Comparison of ENCODE assay signal across 37 cellular contexts in the genomic region with DNA sequence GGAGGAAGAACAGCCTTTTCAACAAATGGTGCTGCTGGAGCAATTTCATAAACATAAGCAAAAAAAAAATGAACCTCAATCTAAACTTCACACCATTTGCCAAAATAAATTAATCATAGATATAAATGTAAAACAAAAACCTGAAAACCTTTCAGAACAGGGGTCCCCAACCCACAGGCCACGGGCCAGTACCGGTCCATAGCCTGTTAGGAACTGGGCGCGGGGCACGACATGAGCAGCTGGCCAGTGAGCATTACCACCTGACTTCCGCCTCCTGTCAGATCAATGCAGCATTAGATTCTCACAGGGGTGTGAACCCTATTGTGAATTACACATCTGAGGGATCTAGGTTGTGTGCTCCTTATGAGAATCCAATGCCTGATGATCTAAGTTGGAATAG.
DNase-seq lines count a peak whose midpoint lies in the region; ATAC-seq, FAIRE-seq and TF ChIP-seq lines count a peak whose summit lies in the region.
"Had no signal": no experiment of that assay in that cellular context is flagged by ENCODE, and none has a peak within 500 bp of the region (broad histone marks: within the 10 kb centered on the region; RNA-seq: fewer than 3 reads in every experiment).

No MANE protein-coding gene starts in this region.

- peaks cover 11% of the 10 kb centered on the region; the same call in 1 of the 2 replicates for H3K36me3 Mint-ChIP-seq in WTC11
- H3K36me3 Mint-ChIP-seq: CD14-positive monocyte had no signal

- H3K4me3 ChIP-seq in neuronal stem cell (ENCODE audit: low read length in 2 of 2) = no peak overlapping the region
- H3K4me3 ChIP-seq in spleen = no peak overlapping the region
- H3K4me3 ChIP-seq in Peyer's patch = no peak overlapping the region
- H3K4me3 ChIP-seq: A549; BLaER1; BLaER1 treated with 17β-estradiol and CSF1 and Interleukin-3, amounts not matched to agents 10 nM and 100 nM had no signal

- no peaks in the 10 kb centered on the region for H3K27me3 Mint-ChIP-seq in WTC11 (ENCODE audit: low read depth)
- H3K27me3 Mint-ChIP-seq: B cell; CD4-positive, alpha-beta memory T cell; CD4-positive, alpha-beta T cell; CD4-positive, CD25-positive, alpha-beta regulatory T cell; CD8-positive, alpha-beta memory T cell had no signal

- ATAC-seq in WTC11 (no peak), GM21737 (IDR thresholded peaks at IDR 0.05; ENCODE audit: unreplicated experiment) (no peak)
- ATAC-seq: A549; CD8-positive, alpha-beta T cell had no signal

- H3K14ac ChIP-seq in neuronal stem cell (ENCODE audit: low read length) = no peak overlapping the region

- H3K4me2 ChIP-seq in neuronal stem cell (ENCODE audit: insufficient read depth, low read length, poor library complexity, severe bottlenecking) = no peak overlapping the region
- H3K4me2 ChIP-seq: A549; BLaER1; BLaER1 treated with 17β-estradiol and CSF1 and Interleukin-3, amounts not matched to agents 10 nM and 100 nM had no signal

- no peak overlapping the region for H2BK12ac ChIP-seq in neuronal stem cell (ENCODE audit: low read length)

- no peaks in the 10 kb centered on the region for H3K4me1 Mint-ChIP-seq in WTC11
- H3K4me1 Mint-ChIP-seq: B cell; CD14-positive monocyte; CD4-positive, CD25-positive, alpha-beta regulatory T cell had no signal

- intact Hi-C loops in spleen (cut with DNase I; ENCODE audit: low total_unique reads) = no loop called here

- POLR2A ChIA-PET in WTC11 (lab: Charles Lee) = interaction anchor here (0.6 kb wide), 1 partner anchor 17 kb away, joined by 3 read pairs; no protein-coding TSS in a partner anchor

- TF ChIP-seq CTCF in WTC11 (IDR thresholded peaks at IDR 0.05) (no peak), spleen (IDR thresholded peaks at IDR 0.05 in 8 of 11, conservative IDR thresholded peaks at IDR 0.05 in 3 of 11) (no peak), Peyer's patch (IDR thresholded peaks at IDR 0.05) (no peak)

- H3K4me1 ChIP-seq in neuronal stem cell (ENCODE audit: control insufficient read depth in 2 of 2, insufficient read depth in 1 of 2, low read depth in 1 of 2, low read length in 2 of 2) (no peaks in the 10 kb centered on the region), spleen (no peaks in the 10 kb centered on the region), Peyer's patch (no peaks in the 10 kb centered on the region)
- H3K4me1 ChIP-seq: A549; BE2C; BLaER1; BLaER1 treated with 17β-estradiol and CSF1 and Interleukin-3, amounts not matched to agents 10 nM and 100 nM; Caco-2 had no signal

- H4K8ac ChIP-seq in neuronal stem cell (ENCODE audit: low read depth, low read length) = no peak overlapping the region

- H3K27me3 ChIP-seq in neuronal stem cell (ENCODE audit: control insufficient read depth in 3 of 3, insufficient read depth in 3 of 3, low read depth in 1 of 3, low read length in 3 of 3) (no peaks in the 10 kb centered on the region), spleen (replicated peaks in 1 of 7) (no peaks in the 10 kb centered on the region), Peyer's patch (no peaks in the 10 kb centered on the region)
- H3K27me3 ChIP-seq: BE2C; BLaER1; BLaER1 treated with 17β-estradiol and CSF1 and Interleukin-3, amounts not matched to agents 10 nM and 100 nM had no signal

- no peak overlapping the region for H3K4ac ChIP-seq in neuronal stem cell (ENCODE audit: low read length)

- H2BK15ac ChIP-seq in neuronal stem cell (ENCODE audit: low read length) = no peak overlapping the region

- H4K91ac ChIP-seq in neuronal stem cell (ENCODE audit: low read depth, low read length, poor library complexity) = no peak overlapping the region

- CTCF ChIA-PET in WTC11 (lab: Charles Lee) = no interaction called here

- whole genome bisulfite sequencing in neuronal stem cell (ENCODE audit: extremely low coverage in 2 of 2, insufficient read length in 2 of 2, insufficient replicate concordance in 1 of 2), 2 donors = no CpG with 5 or more reads among the region's 6 CpGs
- WGBS in spleen, 5 donors = 90 to 98% (median 95%) methylated on average over 6 of the region's 6 CpGs

- H3K9ac ChIP-seq in neuronal stem cell (ENCODE audit: low read depth, low read length, poor library complexity) = peak overlapping the region; percentile 30
- H3K9ac ChIP-seq: BLaER1; BLaER1 treated with 17β-estradiol and CSF1 and Interleukin-3, amounts not matched to agents 10 nM and 100 nM had no signal

- H2AFZ ChIP-seq in neuronal stem cell (ENCODE audit: low read length) = no peak overlapping the region

- TF ChIP-seq POLR2A in spleen (IDR thresholded peaks at IDR 0.05) (no peak), Peyer's patch (IDR thresholded peaks at IDR 0.05) (no peak)

- no peaks in the 10 kb centered on the region for H3K9me3 ChIP-seq in neuronal stem cell (replicated peaks in 1 of 2; ENCODE audit: control insufficient read depth in 2 of 2, insufficient read depth in 1 of 2, low read depth in 1 of 2, low read length in 2 of 2)
- H3K9me3 ChIP-seq in spleen = peaks cover 0 to 31% (median 22%) of the 10 kb centered on the region in 8 donors
- H3K9me3 ChIP-seq in Peyer's patch = no peaks in the 10 kb centered on the region
- H3K9me3 ChIP-seq: BE2C; BLaER1; BLaER1 treated with 17β-estradiol and CSF1 and Interleukin-3, amounts not matched to agents 10 nM and 100 nM; Caco-2 had no signal

- H2AK5ac ChIP-seq in neuronal stem cell (ENCODE audit: low read depth, low read length) = no peak overlapping the region

- FAIRE-seq in urothelium cell line (lab: Jason Lieb, UNC) = peak; percentile 5
- FAIRE-seq: A204.1, A549, D721Med had no signal

- no peak overlapping the region for H3K23ac ChIP-seq in neuronal stem cell (ENCODE audit: low read depth, low read length, poor library complexity)

- 0 out of 2 replicates have a peak overlapping the region, but pooled peaks have one; percentile 41 for H3K27ac Mint-ChIP-seq in WTC11
- H3K27ac Mint-ChIP-seq: B cell; CD14-positive monocyte; CD4-positive, alpha-beta memory T cell; CD4-positive, alpha-beta T cell; CD4-positive, CD25-positive, alpha-beta regulatory T cell; CD8-positive, alpha-beta T cell had no signal

- DNase-seq in WTC11 (ENCODE audit: low spot score) = no peak
- no peak for DNase-seq in neuronal stem cell (ENCODE audit: low spot score)
- DNase-seq in spleen = peak; percentile 56
- no peak for DNase-seq in urothelium cell line (ENCODE audit: low spot score)
- DNase-seq in GM19238 (ENCODE audit: insufficient read length, low spot score) = no peak
- DNase-seq in Peyer's patch = no peak
- DNase-seq in foreskin melanocyte = no peak
- DNase-seq: 8988T; ACHN; AML-193; BE2C; C1 segment of cervical spinal cord; Caco-2; Calu3; CD4-positive, alpha-beta memory T cell; CD4-positive, alpha-beta T cell; CD4-positive, CD25-positive, alpha-beta regulatory T cell; CD8-positive, alpha-beta memory T cell; CD8-positive, alpha-beta T cell; COR-L47; DMS 273 treated with DMSO at 0.1 percent for 48 hours; DMS153; DMS53; DMS79; DMS79 treated with DMSO at 0.1 percent for 48 hours; DND-41; EL had no signal

- peaks cover 2% of the 10 kb centered on the region for H3K79me1 ChIP-seq in neuronal stem cell (ENCODE audit: low read depth, low read length)

- peaks cover 16% of the 10 kb centered on the region for H3K9me3 Mint-ChIP-seq in WTC11

- H3K18ac ChIP-seq in neuronal stem cell (ENCODE audit: low read length) = no peak overlapping the region

- H3K36me3 ChIP-seq in neuronal stem cell (replicated peaks in 1 of 2; ENCODE audit: control insufficient read depth in 2 of 2, insufficient read depth in 2 of 2, low read length in 2 of 2) (no peaks in the 10 kb centered on the region), spleen (no peaks in the 10 kb centered on the region), Peyer's patch (no peaks in the 10 kb centered on the region)
- H3K36me3 ChIP-seq: BE2C; BLaER1; BLaER1 treated with 17β-estradiol and CSF1 and Interleukin-3, amounts not matched to agents 10 nM and 100 nM had no signal

- no peak overlapping the region for H2BK5ac ChIP-seq in neuronal stem cell (ENCODE audit: low read length)

- H2BK120ac ChIP-seq in neuronal stem cell (ENCODE audit: low read depth, low read length) = no peak overlapping the region

- no peak overlapping the region for H3K4me3 Mint-ChIP-seq in WTC11
- H3K4me3 Mint-ChIP-seq: B cell; CD14-positive monocyte; CD4-positive, alpha-beta memory T cell; CD4-positive, alpha-beta T cell; CD4-positive, CD25-positive, alpha-beta regulatory T cell; CD8-positive, alpha-beta memory T cell; CD8-positive, alpha-beta T cell had no signal

- H3K27ac ChIP-seq in neuronal stem cell (replicated peaks; ENCODE audit: low read length) (no peak overlapping the region), spleen (no peak overlapping the region), Peyer's patch (no peak overlapping the region)
- H3K27ac ChIP-seq: 22Rv1; A549; BLaER1; BLaER1 treated with 17β-estradiol and CSF1 and Interleukin-3, amounts not matched to agents 10 nM and 100 nM; C4-2B had no signal

TF ChIP-seq in WTC11, 78 proteins besides CTCF, POLR2A, EP300 and RAD21 (continues in another document):
- TF ChIP-seq TEAD1 (CRISPR knock-in tag; IDR thresholded peaks at IDR 0.05) (no peak), E2F5 (CRISPR knock-in tag; IDR thresholded peaks at IDR 0.05) (no peak), SMAD3 (CRISPR knock-in tag; IDR thresholded peaks at IDR 0.05; ENCODE audit: borderline replicate concordance) (no peak), OVOL2 (CRISPR knock-in tag; IDR thresholded peaks at IDR 0.05; ENCODE audit: borderline replicate concordance) (no peak), SP1 (CRISPR knock-in tag; conservative IDR thresholded peaks at IDR 0.05) (no peak), EMX1 (CRISPR knock-in tag; IDR thresholded peaks at IDR 0.05) (no peak), ZNF317 (CRISPR knock-in tag; IDR thresholded peaks at IDR 0.05; ENCODE audit: borderline replicate concordance, low read depth) (no peak)
- TF ChIP-seq, protein P1, sequence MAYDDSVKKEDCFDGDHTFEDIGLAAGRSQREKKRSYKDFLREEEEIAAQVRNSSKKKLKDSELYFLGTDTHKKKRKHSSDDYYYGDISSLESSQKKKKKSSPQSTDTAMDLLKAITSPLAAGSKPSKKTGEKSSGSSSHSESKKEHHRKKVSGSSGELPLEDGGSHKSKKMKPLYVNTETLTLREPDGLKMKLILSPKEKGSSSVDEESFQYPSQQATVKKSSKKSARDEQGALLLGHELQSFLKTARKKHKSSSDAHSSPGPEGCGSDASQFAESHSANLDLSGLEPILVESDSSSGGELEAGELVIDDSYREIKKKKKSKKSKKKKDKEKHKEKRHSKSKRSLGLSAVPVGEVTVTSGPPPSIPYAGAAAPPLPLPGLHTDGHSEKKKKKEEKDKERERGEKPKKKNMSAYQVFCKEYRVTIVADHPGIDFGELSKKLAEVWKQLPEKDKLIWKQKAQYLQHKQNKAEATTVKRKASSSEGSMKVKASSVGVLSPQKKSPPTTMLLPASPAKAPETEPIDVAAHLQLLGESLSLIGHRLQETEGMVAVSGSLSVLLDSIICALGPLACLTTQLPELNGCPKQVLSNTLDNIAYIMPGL (CRISPR knock-in tag; IDR thresholded peaks at IDR 0.05) = no peak
